Comparison of ENCODE assay signal across 1 cellular context in genomic region chr10:30918651-30919050, GRCh38.
TF ChIP-seq lines count a peak whose summit lies in the region.

No MANE protein-coding gene starts in this region.

TF ChIP-seq in K562, 482 proteins besides CTCF, POLR2A, EP300 and RAD21 (continued from another document):
- TF ChIP-seq CUX1 (CRISPR knock-in tag; IDR thresholded peaks at IDR 0.05), result no peak
- no peak for TF ChIP-seq PHF8 (IDR thresholded peaks at IDR 0.05; ENCODE audit: borderline replicate concordance, low read length)
- TF ChIP-seq JUN (IDR thresholded peaks at IDR 0.05; ENCODE audit: borderline replicate concordance, low read depth, low read length), result no peak
- TF ChIP-seq JUN (CRISPR knock-in tag; IDR thresholded peaks at IDR 0.05; ENCODE audit: borderline replicate concordance), result no peak
- no peak for TF ChIP-seq ZFP36 (IDR thresholded peaks at IDR 0.05; ENCODE audit: low read depth, low read length, partially characterized antibody)
- TF ChIP-seq E2F6 (IDR thresholded peaks at IDR 0.05; ENCODE audit: borderline replicate concordance in 1 of 2, extremely low read depth in 1 of 2, insufficient read depth in 1 of 2, insufficient read length in 1 of 2, low read depth in 1 of 2, low read length in 1 of 2, poor library complexity in 1 of 2, severe bottlenecking in 1 of 2), result no peak
- no peak for TF ChIP-seq ETV6 (IDR thresholded peaks at IDR 0.05; ENCODE audit: borderline replicate concordance in 1 of 2, low read depth in 2 of 2, low read length in 1 of 2)
- TF ChIP-seq ETV6 (CRISPR knock-in tag; IDR thresholded peaks at IDR 0.05; ENCODE audit: borderline replicate concordance), result no peak
- no peak for TF ChIP-seq KAT2B (IDR thresholded peaks at IDR 0.05; ENCODE audit: low read depth, low read length)
- no peak for TF ChIP-seq ZNF707 (CRISPR knock-in tag; conservative IDR thresholded peaks at IDR 0.05)
- no peak for TF ChIP-seq CHD4 (IDR thresholded peaks at IDR 0.05; ENCODE audit: insufficient read depth, insufficient replicate concordance, low read depth, low read length, poor library complexity, severe bottlenecking)
- no peak for TF ChIP-seq HNRNPUL1 (IDR thresholded peaks at IDR 0.05; ENCODE audit: low read length)
- TF ChIP-seq HMGXB4 (CRISPR knock-in tag; IDR thresholded peaks at IDR 0.05), result no peak
- no peak for TF ChIP-seq RBM34 (IDR thresholded peaks at IDR 0.05; ENCODE audit: borderline replicate concordance, insufficient read depth, low read length)
